13 cellular contexts compared by ENCODE assay signal in genomic region chr2:217953531-217953932, GRCh38. TPM values are rescaled to one million over a fixed set of nuclear protein-coding genes. Genes with fewer than 3 reads are reported as not detected.
A peak's percentile ranks its signal among the peaks of the same experiment; 100 is the strongest.
DNase-seq lines count a peak whose midpoint lies in the region; ATAC-seq and TF ChIP-seq lines count a peak whose summit lies in the region.
"Had no signal": no experiment of that assay in that cellular context is flagged by ENCODE, and none has a peak within 500 bp of the region (broad histone marks: within the 10 kb centered on the region; RNA-seq: fewer than 3 reads in every experiment).

No MANE protein-coding gene starts in this region.

- no peaks in the 10 kb centered on the region for H3K9me3 ChIP-seq in psoas muscle
- H3K9me3 ChIP-seq in uterus: no peaks in the 10 kb centered on the region
- H3K9me3 ChIP-seq: Caco-2 had no signal

- H3K27me3 Mint-ChIP-seq in activated CD8-positive, alpha-beta T cell treated with anti-CD3 and anti-CD28 coated beads, Interleukin-2, amount 10 ng/mL, durations not matched to agents 7 days and 5 days (ENCODE audit: low read depth): peaks cover 5% of the 10 kb centered on the region
- peaks cover 15% of the 10 kb centered on the region for H3K27me3 Mint-ChIP-seq in endothelial cell (ENCODE audit: unreplicated experiment)

- H3K27ac ChIP-seq in psoas muscle (peak overlapping the region; percentile 66), uterus (peak overlapping the region; percentile 91 to 97)

- no peaks in the 10 kb centered on the region for H3K36me3 ChIP-seq in psoas muscle (ENCODE audit: insufficient read depth in 1 of 2, low read depth in 1 of 2)
- no peaks in the 10 kb centered on the region for H3K36me3 ChIP-seq in uterus

- H3K4me3 Mint-ChIP-seq in activated CD8-positive, alpha-beta T cell treated with anti-CD3 and anti-CD28 coated beads, Interleukin-2, amount 10 ng/mL, durations not matched to agents 7 days and 5 days: no peak overlapping the region
- no peak overlapping the region for H3K4me3 Mint-ChIP-seq in endothelial cell (ENCODE audit: unreplicated experiment)
- H3K4me3 Mint-ChIP-seq: central memory CD8-positive, alpha-beta T cell had no signal

- H3K36me3 Mint-ChIP-seq in activated CD8-positive, alpha-beta T cell treated with anti-CD3 and anti-CD28 coated beads, Interleukin-2, amount 10 ng/mL, durations not matched to agents 7 days and 5 days (ENCODE audit: low read depth): no peaks in the 10 kb centered on the region
- no peaks in the 10 kb centered on the region for H3K36me3 Mint-ChIP-seq in endothelial cell (ENCODE audit: low read depth, unreplicated experiment)

- H3K4me1 ChIP-seq in psoas muscle: peaks cover 39% of the 10 kb centered on the region
- peaks cover 15 to 41% of the 10 kb centered on the region in 2 donors for H3K4me1 ChIP-seq in uterus

- intact Hi-C loops in psoas muscle (cut with DNase I) (no loop called here), uterus (cut with DNase I; ENCODE audit: low total_unique reads) (no loop called here)

- peak; percentile 41 for DNase-seq in activated effector memory CD4-positive, alpha-beta T cell treated with anti-CD3 and anti-CD28 coated beads, Interleukin-2, amount 50 U/mL, for 16 hours
- no peak for DNase-seq in activated effector memory CD4-positive, alpha-beta T cell treated with Interleukin-2 at 50 U/mL for 16 hours
- DNase-seq in left lobe of liver (ENCODE audit: low spot score) (peak; percentile 35), psoas muscle (no peak), uterus (peak in 1 of 2 donors; percentile 67), endothelial cell (ENCODE audit: low spot score) (no peak)
- DNase-seq in activated CD8-positive, alpha-beta T cell treated with anti-CD3 and anti-CD28 coated beads, Interleukin-2, amount 10 ng/mL, durations not matched to agents 7 days and 5 days: no peak
- DNase-seq: activated CD4-positive, alpha-beta T cell treated with anti-CD3 and anti-CD28 coated beads for 1 hour; NCI-H2081 treated with DMSO at 0.1 percent for 48 hours had no signal

- no peak for TF ChIP-seq POLR2A in uterus (IDR thresholded peaks at IDR 0.05)

- no peaks in the 10 kb centered on the region for H3K27me3 ChIP-seq in psoas muscle (ENCODE audit: insufficient read depth in 3 of 3, low read length in 2 of 3)
- no peaks in the 10 kb centered on the region for H3K27me3 ChIP-seq in uterus

- TF ChIP-seq CTCF in psoas muscle (IDR thresholded peaks at IDR 0.05) (no peak), uterus (IDR thresholded peaks at IDR 0.05) (peak in 1 of 4 experiments; percentile 41), endothelial cell (IDR thresholded peaks at IDR 0.05; ENCODE audit: unreplicated experiment) (no peak)

- H3K4me1 Mint-ChIP-seq in activated CD8-positive, alpha-beta T cell treated with anti-CD3 and anti-CD28 coated beads, Interleukin-2, amount 10 ng/mL, durations not matched to agents 7 days and 5 days (ENCODE audit: low read depth): peaks cover 9% of the 10 kb centered on the region
- H3K4me1 Mint-ChIP-seq in endothelial cell (ENCODE audit: unreplicated experiment): peaks cover 11% of the 10 kb centered on the region
- H3K4me1 Mint-ChIP-seq: central memory CD8-positive, alpha-beta T cell had no signal

- POLR2A ChIA-PET in activated CD8-positive, alpha-beta T cell treated with anti-CD3 and anti-CD28 coated beads, Interleukin-2, amount 10 ng/mL, durations not matched to agents 7 days and 5 days (lab: Charles Lee): no interaction called here

- H3K9me3 Mint-ChIP-seq in activated CD8-positive, alpha-beta T cell treated with anti-CD3 and anti-CD28 coated beads, Interleukin-2, amount 10 ng/mL, durations not matched to agents 7 days and 5 days (ENCODE audit: insufficient read depth): no peaks in the 10 kb centered on the region
- H3K9me3 Mint-ChIP-seq in endothelial cell (ENCODE audit: unreplicated experiment): no peaks in the 10 kb centered on the region
- H3K9me3 Mint-ChIP-seq: central memory CD8-positive, alpha-beta T cell had no signal

- 53 to 59% (median 57%) methylated on average over 6 of the region's 6 CpGs for WGBS in psoas muscle, 3 donors

- H3K27ac Mint-ChIP-seq in activated CD8-positive, alpha-beta T cell treated with anti-CD3 and anti-CD28 coated beads, Interleukin-2, amount 10 ng/mL, durations not matched to agents 7 days and 5 days: no peak overlapping the region
- H3K27ac Mint-ChIP-seq in endothelial cell (ENCODE audit: unreplicated experiment): no peak overlapping the region
- H3K27ac Mint-ChIP-seq: progenitor cell of endocrine pancreas had no signal

- no peak for ATAC-seq in left lobe of liver
- ATAC-seq in psoas muscle: peak in 2 of 4 donors; percentile 19 to 45
- ATAC-seq in activated CD8-positive, alpha-beta T cell treated with anti-CD3 and anti-CD28 coated beads, Interleukin-2, amount 10 ng/mL, durations not matched to agents 7 days and 5 days: no peak
- no peak for ATAC-seq in esophagus mucosa

- H3K4me3 ChIP-seq in psoas muscle (no peak overlapping the region), uterus (no peak overlapping the region)

- CTCF ChIA-PET in activated CD8-positive, alpha-beta T cell treated with anti-CD3 and anti-CD28 coated beads, Interleukin-2, amount 10 ng/mL, durations not matched to agents 7 days and 5 days (lab: Charles Lee): no interaction called here

RNA-seq across cellular contexts. Expression of gene TNS1, which starts 49.3 kb away (rescaled TPM):
- total RNA-seq in left lobe of liver (102 TPM), psoas muscle (100 to 1,000 TPM; 231 to 742 (median 415) TPM), uterus (1,000 to 10,000 TPM in 1 of 4 donors, 100 to 1,000 TPM in 3; 144 to 1,338 (median 313) TPM), esophagus mucosa (27.7 TPM), endothelial cell (ENCODE audit: unreplicated experiment) (11.6 TPM)
- polyA plus RNA-seq in psoas muscle: 100 to 1,000 TPM in 2 of 3 donors, 10 to 100 TPM in 1; 73.4 to 276 (median 155) TPM
- 10 to 100 TPM; 28.9 to 29.8 TPM for total RNA-seq in activated CD8-positive, alpha-beta T cell treated with anti-CD3 and anti-CD28 coated beads, Interleukin-2, amount 10 ng/mL, durations not matched to agents 7 days and 5 days

Comparison
In these comparisons a context has a peak if more than half of its experiments do, and no peak if none do; other contexts are left out.
1. DNase-seq: peak in activated effector memory CD4-positive, alpha-beta T cell treated with anti-CD3 and anti-CD28 coated beads, Interleukin-2, amount 50 U/mL, for 16 hours (single experiment) and left lobe of liver (single experiment); none in activated effector memory CD4-positive, alpha-beta T cell treated with Interleukin-2 at 50 U/mL for 16 hours (single experiment), psoas muscle (0 of 2), activated CD8-positive, alpha-beta T cell treated with anti-CD3 and anti-CD28 coated beads, Interleukin-2, amount 10 ng/mL, durations not matched to agents 7 days and 5 days (single experiment) and endothelial cell (single experiment).